Comparison of ENCODE assay signal across 12 cellular contexts in genomic region chr7:90188281-90188680, GRCh38. TPM values are rescaled to one million over a fixed set of nuclear protein-coding genes. Genes with fewer than 3 reads are reported as not detected.
A peak's percentile ranks its signal among the peaks of the same experiment; 100 is the strongest.
DNase-seq lines count a peak whose midpoint lies in the region; ATAC-seq and TF ChIP-seq lines count a peak whose summit lies in the region.
"Had no signal": no experiment of that assay in that cellular context is flagged by ENCODE, and none has a peak within 500 bp of the region (broad histone marks: within the 10 kb centered on the region; RNA-seq: fewer than 3 reads in every experiment).

No MANE protein-coding gene starts in this region.

- TF ChIP-seq EP300 in suprapubic skin (IDR thresholded peaks at IDR 0.05): no peak

- H3K9me3 Mint-ChIP-seq in immature natural killer cell (peaks cover 0 to 18% (median 10%) of the 10 kb centered on the region in 6 donors), endodermal cell (peaks cover 46% of the 10 kb centered on the region)
- H3K9me3 Mint-ChIP-seq: effector memory CD8-positive, alpha-beta T cell had no signal

- H3K4me3 ChIP-seq in suprapubic skin (no peak overlapping the region), endodermal cell (ENCODE audit: low read length) (no peak overlapping the region)
- H3K4me3 ChIP-seq: vagina had no signal

- no peaks in the 10 kb centered on the region for H3K4me1 Mint-ChIP-seq in immature natural killer cell
- no peaks in the 10 kb centered on the region for H3K4me1 Mint-ChIP-seq in endodermal cell
- H3K4me1 Mint-ChIP-seq: activated CD4-positive, alpha-beta T cell treated with anti-CD3 and anti-CD28 coated beads for 36 hours had no signal

- no peak overlapping the region for H3K27ac ChIP-seq in suprapubic skin
- H3K27ac ChIP-seq in endodermal cell (ENCODE audit: low read depth, low read length): no peak overlapping the region
- H3K27ac ChIP-seq: vagina had no signal

- peak; percentile 45 to 74 for DNase-seq in left colon
- no peak for DNase-seq in immature natural killer cell
- no peak for DNase-seq in T1000 (lab: John Stamatoyannopoulos, UW)
- DNase-seq in suprapubic skin (ENCODE audit: low spot score in 2 of 2): no peak
- DNase-seq in endodermal cell: no peak
- DNase-seq: activated CD4-positive, alpha-beta T cell treated with anti-CD3 and anti-CD28 coated beads for 36 hours; effector memory CD8-positive, alpha-beta T cell; nucleus accumbens had no signal

- H3K9me3 ChIP-seq in suprapubic skin: no peaks in the 10 kb centered on the region
- peaks cover 30% of the 10 kb centered on the region for H3K9me3 ChIP-seq in endodermal cell (ENCODE audit: control insufficient read depth, low read length)
- H3K9me3 ChIP-seq: vagina had no signal

- TF ChIP-seq CTCF in suprapubic skin (IDR thresholded peaks at IDR 0.05): no peak
- no peak for TF ChIP-seq CTCF in endodermal cell (conservative IDR thresholded peaks at IDR 0.05)

- H3K36me3 ChIP-seq in suprapubic skin (no peaks in the 10 kb centered on the region), endodermal cell (ENCODE audit: control insufficient read depth, insufficient read depth, low read length) (no peaks in the 10 kb centered on the region)
- H3K36me3 ChIP-seq: vagina had no signal

- H3K4me1 ChIP-seq in suprapubic skin (no peaks in the 10 kb centered on the region), endodermal cell (ENCODE audit: control insufficient read depth, insufficient read depth, low read length) (no peaks in the 10 kb centered on the region)
- H3K4me1 ChIP-seq: vagina had no signal

- H3K4me3 Mint-ChIP-seq in immature natural killer cell: no peak overlapping the region
- H3K4me3 Mint-ChIP-seq in endodermal cell: no peak overlapping the region
- H3K4me3 Mint-ChIP-seq: activated CD4-positive, alpha-beta T cell treated with anti-CD3 and anti-CD28 coated beads for 36 hours; effector memory CD8-positive, alpha-beta T cell had no signal

- H3K27me3 Mint-ChIP-seq in immature natural killer cell (ENCODE audit: low read depth in 3 of 3) (peaks cover 0 to 5% (median 2%) of the 10 kb centered on the region in 3 donors), endodermal cell (ENCODE audit: insufficient read depth) (no peaks in the 10 kb centered on the region)
- H3K27me3 Mint-ChIP-seq: effector memory CD8-positive, alpha-beta T cell had no signal

- H3K36me3 Mint-ChIP-seq in immature natural killer cell: no peaks in the 10 kb centered on the region
- no peaks in the 10 kb centered on the region for H3K36me3 Mint-ChIP-seq in endodermal cell (ENCODE audit: low read depth)

- intact Hi-C loops in left colon (cut with DNase I, micrococcal nuclease): no loop called here

- H3K9ac ChIP-seq in endodermal cell (ENCODE audit: extremely low read depth, low read length, poor library complexity, severe bottlenecking): no peak overlapping the region

- H3K27ac Mint-ChIP-seq in immature natural killer cell (no peak overlapping the region), endodermal cell (no peak overlapping the region)
- H3K27ac Mint-ChIP-seq: activated CD4-positive, alpha-beta T cell treated with anti-CD3 and anti-CD28 coated beads for 36 hours; effector memory CD8-positive, alpha-beta T cell had no signal

- H3K27me3 ChIP-seq in suprapubic skin (no peaks in the 10 kb centered on the region), endodermal cell (ENCODE audit: control insufficient read depth, insufficient read depth, low read length, poor library complexity, severe bottlenecking) (no peaks in the 10 kb centered on the region)
- H3K27me3 ChIP-seq: vagina had no signal

- WGBS in suprapubic skin: 61% methylated on average over 2 of the region's 2 CpGs
- WGBS in endodermal cell (ENCODE audit: insufficient coverage in 1 of 2, insufficient read length in 1 of 2), 2 experiments: 87 to 100% methylated on average over 1 to 2 of the region's 2 CpGs

- peak; percentile 83 for ATAC-seq in GM18873 (IDR thresholded peaks at IDR 0.05; ENCODE audit: low FRiP score, unreplicated experiment)
- ATAC-seq in GM21825 (IDR thresholded peaks at IDR 0.05; ENCODE audit: unreplicated experiment): peak; percentile 95
- peak; percentile 96 for ATAC-seq in HG03432 (IDR thresholded peaks at IDR 0.05; ENCODE audit: unreplicated experiment)
- ATAC-seq in left colon: peak; percentile 100
- ATAC-seq: activated CD4-positive, alpha-beta T cell treated with anti-CD3 and anti-CD28 coated beads for 36 hours; effector memory CD8-positive, alpha-beta T cell had no signal

- TF ChIP-seq POLR2A in suprapubic skin (IDR thresholded peaks at IDR 0.05): no peak

RNA-seq across cellular contexts. Expression of gene STEAP2, which starts 23.3 kb away (rescaled TPM):
- total RNA-seq in left colon (10 to 100 TPM; 16.2 to 25.2 TPM), suprapubic skin (10 to 100 TPM in 1 of 4 donors, 1 to 10 TPM in 3; 2.9 to 13.2 (median 3.9) TPM), endodermal cell (10 to 100 TPM in 1 of 2 donors, 1 to 10 TPM in 1; 4.0 to 11.0 TPM)
- not detected for polyA plus RNA-seq in immature natural killer cell
- 3.0 TPM for polyA plus RNA-seq in endodermal cell (2013, experiment 1 of 2)
- 1.8 TPM for polyA plus RNA-seq in endodermal cell (2013, experiment 2 of 2)
- total RNA-seq: activated CD4-positive, alpha-beta T cell treated with anti-CD3 and anti-CD28 coated beads for 36 hours had no signal

RNA-seq across cellular contexts. Expression of gene STEAP1, which starts 34.0 kb away (rescaled TPM):
- total RNA-seq in left colon: 10 to 100 TPM; 16.8 to 29.1 TPM
- polyA plus RNA-seq in immature natural killer cell: not detected
- 1 to 10 TPM; 1.5 to 6.0 (median 3.1) TPM for total RNA-seq in suprapubic skin
- 1 to 10 TPM in 1 of 2 donors, under 1 TPM in 1; 0.66 to 3.8 TPM for total RNA-seq in endodermal cell
- polyA plus RNA-seq in endodermal cell (2013, experiment 1 of 2): 3.7 TPM
- polyA plus RNA-seq in endodermal cell (2013, experiment 2 of 2): 2.5 TPM

RNA-seq across cellular contexts. Expression of gene CFAP69, which starts 56.7 kb away (rescaled TPM):
- total RNA-seq in left colon (1 to 10 TPM; 3.5 to 5.9 TPM), suprapubic skin (1 to 10 TPM; 1.3 to 9.8 (median 4.7) TPM), endodermal cell (1 to 10 TPM; 4.9 to 6.6 TPM)
- not detected for polyA plus RNA-seq in immature natural killer cell
- polyA plus RNA-seq in endodermal cell (2013, experiment 1 of 2): 4.1 TPM
- polyA plus RNA-seq in endodermal cell (2013, experiment 2 of 2): 3.3 TPM

Comparison
In these comparisons a context has a peak if more than half of its experiments do, and no peak if none do; other contexts are left out.
1. DNase-seq: peak in left colon (2 of 2); none in immature natural killer cell (0 of 3), T1000 (single experiment), suprapubic skin (0 of 2) and endodermal cell (single experiment).
2. Peak in every context shown above with its lines, with median percentiles within 50 percentile points of each other: ATAC-seq.